16 cellular contexts compared by ENCODE assay signal in the genomic region with DNA sequence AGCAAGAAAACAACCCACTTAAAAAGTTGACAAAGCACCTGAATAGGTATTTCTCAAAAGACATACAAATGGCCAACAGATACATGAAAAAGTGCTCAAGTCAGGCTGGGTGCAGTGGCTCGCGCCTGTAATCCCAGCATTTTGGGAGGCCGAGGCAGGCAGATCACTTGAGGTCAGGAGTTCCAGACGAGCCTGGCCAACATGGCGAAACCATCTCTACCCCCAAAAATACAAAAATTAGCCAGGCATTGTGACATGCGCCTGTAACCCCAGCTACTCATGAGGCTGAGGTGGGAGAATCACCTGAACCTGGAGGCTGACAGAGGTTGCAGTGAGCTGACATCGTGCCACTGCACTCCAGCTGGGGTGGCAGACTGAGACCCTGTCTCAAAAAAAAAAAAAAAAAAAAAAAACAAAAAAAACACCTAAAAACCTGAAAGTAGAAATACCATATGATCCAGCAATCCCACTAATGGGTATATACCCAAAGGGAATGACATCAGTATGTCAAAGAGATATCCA.
DNase-seq lines count a peak whose midpoint lies in the region; ATAC-seq and TF ChIP-seq lines count a peak whose summit lies in the region.
"Had no signal": no experiment of that assay in that cellular context is flagged by ENCODE, and none has a peak within 500 bp of the region (broad histone marks: within the 10 kb centered on the region; RNA-seq: fewer than 3 reads in every experiment).

No MANE protein-coding gene starts in this region.

- intact Hi-C loops in natural killer cell (cut with micrococcal nuclease): no loop called here
- intact Hi-C loops in activated CD4-positive, alpha-beta memory T cell treated with anti-CD3 and anti-CD28 coated beads for 36 hours (cut with micrococcal nuclease): loop anchor here (1.0 to 2.0 kb wide), 2 partner anchors 11 to 54 kb away; no protein-coding TSS in a partner anchor

- no peaks in the 10 kb centered on the region for H3K9me3 ChIP-seq in endodermal cell (ENCODE audit: control insufficient read depth, low read length)
- H3K9me3 ChIP-seq: body of pancreas, SJCRH30 had no signal

- POLR2A ChIA-PET in activated CD4-positive, alpha-beta memory T cell treated with anti-CD3 and anti-CD28 coated beads for 36 hours (lab: Charles Lee): interaction anchor here (0.6 to 1.7 kb wide), 3 partner anchors 11 to 825 kb away, joined by 3 to 7 read pairs (median 4); partner anchors contain the start of gene SERINC5

- no peak overlapping the region for H3K9ac ChIP-seq in endodermal cell (ENCODE audit: extremely low read depth, low read length, poor library complexity, severe bottlenecking)

- no peak overlapping the region for H3K27ac ChIP-seq in endodermal cell (ENCODE audit: low read depth, low read length)
- H3K27ac ChIP-seq: SJCRH30 had no signal

- H3K27ac Mint-ChIP-seq in natural killer cell treated with Interleukin-12 subunit alpha and Interleukin-12 subunit beta and Interleukin-15 and Interleukin-18, amount 100 ng/mL, for 72 hours: peak overlapping the region; percentile 73 to 82
- H3K27ac Mint-ChIP-seq in natural killer cell: peak overlapping the region in 1 of 2 donors; percentile 76
- peak overlapping the region; percentile 85 for H3K27ac Mint-ChIP-seq in activated CD4-positive, alpha-beta memory T cell treated with anti-CD3 and anti-CD28 coated beads for 36 hours
- H3K27ac Mint-ChIP-seq in endodermal cell: peak overlapping the region; percentile 3

- H3K36me3 ChIP-seq in endodermal cell (ENCODE audit: control insufficient read depth, insufficient read depth, low read length): peaks cover 36% of the 10 kb centered on the region
- H3K36me3 ChIP-seq: SJCRH30 had no signal

- H3K36me3 Mint-ChIP-seq in natural killer cell treated with Interleukin-12 subunit alpha and Interleukin-12 subunit beta and Interleukin-15 and Interleukin-18, amount 100 ng/mL, for 72 hours: no peaks in the 10 kb centered on the region
- no peaks in the 10 kb centered on the region for H3K36me3 Mint-ChIP-seq in natural killer cell
- peaks cover 9% of the 10 kb centered on the region for H3K36me3 Mint-ChIP-seq in activated CD4-positive, alpha-beta memory T cell treated with anti-CD3 and anti-CD28 coated beads for 36 hours
- H3K36me3 Mint-ChIP-seq in endodermal cell (ENCODE audit: low read depth): peaks cover 35% of the 10 kb centered on the region

- peaks cover 7% of the 10 kb centered on the region for H3K4me1 ChIP-seq in endodermal cell (ENCODE audit: control insufficient read depth, insufficient read depth, low read length)
- H3K4me1 ChIP-seq: body of pancreas had no signal

- WGBS in endodermal cell (ENCODE audit: insufficient coverage in 1 of 2, insufficient read length in 1 of 2), 2 experiments: 82 to 93% methylated on average over 3 to 7 of the region's 7 CpGs

- CTCF ChIA-PET in activated CD4-positive, alpha-beta memory T cell treated with anti-CD3 and anti-CD28 coated beads for 36 hours (lab: Charles Lee): interaction anchor here (0.9 to 1.9 kb wide), 4 partner anchors 11 to 133 kb away, joined by 3 to 6 read pairs (median 4); partner anchors contain the start of gene SERINC5

- H3K4me3 ChIP-seq in endodermal cell (ENCODE audit: low read length): no peak overlapping the region
- H3K4me3 ChIP-seq: body of pancreas, SJCRH30 had no signal

- H3K27me3 Mint-ChIP-seq in natural killer cell treated with Interleukin-12 subunit alpha and Interleukin-12 subunit beta and Interleukin-15 and Interleukin-18, amount 100 ng/mL, for 72 hours: no peaks in the 10 kb centered on the region
- H3K27me3 Mint-ChIP-seq in natural killer cell (ENCODE audit: low read depth in 2 of 2) (no peaks in the 10 kb centered on the region), endodermal cell (ENCODE audit: insufficient read depth) (no peaks in the 10 kb centered on the region)
- H3K27me3 Mint-ChIP-seq in activated CD4-positive, alpha-beta memory T cell treated with anti-CD3 and anti-CD28 coated beads for 36 hours: no peaks in the 10 kb centered on the region

- no peaks in the 10 kb centered on the region for H3K9me3 Mint-ChIP-seq in natural killer cell treated with Interleukin-12 subunit alpha and Interleukin-12 subunit beta and Interleukin-15 and Interleukin-18, amount 100 ng/mL, for 72 hours
- no peaks in the 10 kb centered on the region for H3K9me3 Mint-ChIP-seq in natural killer cell
- H3K9me3 Mint-ChIP-seq in activated CD4-positive, alpha-beta memory T cell treated with anti-CD3 and anti-CD28 coated beads for 36 hours: no peaks in the 10 kb centered on the region
- no peaks in the 10 kb centered on the region for H3K9me3 Mint-ChIP-seq in endodermal cell

- DNase-seq in natural killer cell treated with Interleukin-12 subunit alpha and Interleukin-12 subunit beta and Interleukin-15 and Interleukin-18, amount 100 ng/mL, for 72 hours (ENCODE audit: low spot score): no peak
- no peak for DNase-seq in natural killer cell
- peak; percentile 18 for DNase-seq in activated CD4-positive, alpha-beta memory T cell treated with anti-CD3 and anti-CD28 coated beads for 36 hours
- no peak for DNase-seq in endodermal cell
- no peak for DNase-seq in LoVo (ENCODE audit: low spot score)
- no peak for DNase-seq in cortex of kidney (lab: John Stamatoyannopoulos, UW)
- DNase-seq: body of pancreas; DMS153; effector CD4-positive, alpha-beta T cell; HCEC 1CT; NCI-H1092 treated with DMSO at 0.1 percent for 48 hours; nucleus accumbens; SJCRH30; stimulated activated naive CD4-positive, alpha-beta T cell treated with Interleukin-2 at 50 U/mL for 16 hours had no signal

- peak overlapping the region; percentile 70 for H3K4me3 Mint-ChIP-seq in natural killer cell treated with Interleukin-12 subunit alpha and Interleukin-12 subunit beta and Interleukin-15 and Interleukin-18, amount 100 ng/mL, for 72 hours
- H3K4me3 Mint-ChIP-seq in natural killer cell (no peak overlapping the region), endodermal cell (no peak overlapping the region)
- peak overlapping the region; percentile 50 for H3K4me3 Mint-ChIP-seq in activated CD4-positive, alpha-beta memory T cell treated with anti-CD3 and anti-CD28 coated beads for 36 hours

- no peak for ATAC-seq in natural killer cell treated with Interleukin-12 subunit alpha and Interleukin-12 subunit beta and Interleukin-15 and Interleukin-18, amount 100 ng/mL, for 72 hours
- ATAC-seq in natural killer cell (no peak), SK-N-SH treated with all-trans-retinoic acid at 6 μM for 48 hours (no peak), HG02884 (IDR thresholded peaks at IDR 0.05; ENCODE audit: unreplicated experiment) (no peak)
- ATAC-seq: body of pancreas had no signal

- TF ChIP-seq CTCF in natural killer cell (IDR thresholded peaks at IDR 0.05) (no peak), endodermal cell (conservative IDR thresholded peaks at IDR 0.05) (no peak)

- peaks cover 14 to 15% of the 10 kb centered on the region in 2 donors for H3K4me1 Mint-ChIP-seq in natural killer cell treated with Interleukin-12 subunit alpha and Interleukin-12 subunit beta and Interleukin-15 and Interleukin-18, amount 100 ng/mL, for 72 hours (ENCODE audit: low read depth in 2 of 2)
- H3K4me1 Mint-ChIP-seq in natural killer cell (peaks cover 15 to 16% of the 10 kb centered on the region in 2 donors), endodermal cell (peaks cover 34% of the 10 kb centered on the region)
- peaks cover 91% of the 10 kb centered on the region for H3K4me1 Mint-ChIP-seq in activated CD4-positive, alpha-beta memory T cell treated with anti-CD3 and anti-CD28 coated beads for 36 hours (ENCODE audit: low read depth)

- H3K27me3 ChIP-seq in endodermal cell (ENCODE audit: control insufficient read depth, insufficient read depth, low read length, poor library complexity, severe bottlenecking): no peaks in the 10 kb centered on the region
- H3K27me3 ChIP-seq: body of pancreas, SJCRH30 had no signal

TF ChIP-seq in SK-N-SH treated with all-trans-retinoic acid at 6 μM for 48 hours, 23 proteins besides CTCF, POLR2A, EP300 and RAD21:
- TF ChIP-seq ZNF70 (CRISPR knock-in tag; IDR thresholded peaks at IDR 0.05) (no peak), ZFP3 (CRISPR knock-in tag; IDR thresholded peaks at IDR 0.05) (no peak), ISL1 (CRISPR knock-in tag; IDR thresholded peaks at IDR 0.05) (no peak), RARB (CRISPR knock-in tag; IDR thresholded peaks at IDR 0.05) (no peak), ZNF565 (CRISPR knock-in tag; conservative IDR thresholded peaks at IDR 0.05; ENCODE audit: low read depth) (no peak), BACH2 (CRISPR knock-in tag; IDR thresholded peaks at IDR 0.05; ENCODE audit: borderline replicate concordance) (no peak), ZC3H10 (CRISPR knock-in tag; IDR thresholded peaks at IDR 0.05) (no peak), ZNF8 (CRISPR knock-in tag; IDR thresholded peaks at IDR 0.05) (no peak), TCF4 (CRISPR knock-in tag; IDR thresholded peaks at IDR 0.05; ENCODE audit: borderline replicate concordance) (no peak), CSDC2 (CRISPR knock-in tag; IDR thresholded peaks at IDR 0.05) (no peak), OSR1 (CRISPR knock-in tag; IDR thresholded peaks at IDR 0.05) (no peak)
- TF ChIP-seq, protein P1, sequence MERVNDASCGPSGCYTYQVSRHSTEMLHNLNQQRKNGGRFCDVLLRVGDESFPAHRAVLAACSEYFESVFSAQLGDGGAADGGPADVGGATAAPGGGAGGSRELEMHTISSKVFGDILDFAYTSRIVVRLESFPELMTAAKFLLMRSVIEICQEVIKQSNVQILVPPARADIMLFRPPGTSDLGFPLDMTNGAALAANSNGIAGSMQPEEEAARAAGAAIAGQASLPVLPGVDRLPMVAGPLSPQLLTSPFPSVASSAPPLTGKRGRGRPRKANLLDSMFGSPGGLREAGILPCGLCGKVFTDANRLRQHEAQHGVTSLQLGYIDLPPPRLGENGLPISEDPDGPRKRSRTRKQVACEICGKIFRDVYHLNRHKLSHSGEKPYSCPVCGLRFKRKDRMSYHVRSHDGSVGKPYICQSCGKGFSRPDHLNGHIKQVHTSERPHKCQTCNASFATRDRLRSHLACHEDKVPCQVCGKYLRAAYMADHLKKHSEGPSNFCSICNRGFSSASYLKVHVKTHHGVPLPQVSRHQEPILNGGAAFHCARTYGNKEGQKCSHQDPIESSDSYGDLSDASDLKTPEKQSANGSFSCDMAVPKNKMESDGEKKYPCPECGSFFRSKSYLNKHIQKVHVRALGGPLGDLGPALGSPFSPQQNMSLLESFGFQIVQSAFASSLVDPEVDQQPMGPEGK (CRISPR knock-in tag; IDR thresholded peaks at IDR 0.05; ENCODE audit: borderline replicate concordance): no peak

Comparison
In these comparisons a context has a peak if more than half of its experiments do, and no peak if none do; other contexts are left out.
1. H3K4me3 Mint-ChIP-seq: peak in natural killer cell treated with Interleukin-12 subunit alpha and Interleukin-12 subunit beta and Interleukin-15 and Interleukin-18, amount 100 ng/mL, for 72 hours (single experiment) and activated CD4-positive, alpha-beta memory T cell treated with anti-CD3 and anti-CD28 coated beads for 36 hours (single experiment); none in natural killer cell (single experiment) and endodermal cell (single experiment).